Comparison of ENCODE assay signal across 1 cellular context in the genomic region with DNA sequence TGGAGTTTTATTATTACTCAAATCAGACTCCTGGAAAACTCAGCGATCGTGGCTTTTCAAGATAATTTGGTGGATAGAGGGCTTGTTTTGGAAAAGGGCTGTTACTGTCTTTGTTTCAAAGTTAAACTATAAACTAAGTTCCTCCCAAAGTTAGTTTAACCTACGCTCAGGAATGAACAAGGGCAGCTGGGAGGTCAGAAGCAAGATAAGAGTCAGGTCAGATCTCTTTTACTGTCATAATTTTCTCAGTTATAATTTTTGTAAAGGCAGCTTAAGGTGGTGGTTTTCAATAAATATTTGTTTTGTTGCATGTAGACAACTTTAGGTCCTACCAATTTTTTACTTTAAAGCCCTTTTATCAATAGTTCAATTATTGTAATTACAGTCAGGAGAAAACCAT.
TF ChIP-seq lines count a peak whose summit lies in the region.

No MANE protein-coding gene starts in this region.

TF ChIP-seq in WTC11, 78 proteins besides CTCF, POLR2A, EP300 and RAD21:
- TF ChIP-seq, protein P1, sequence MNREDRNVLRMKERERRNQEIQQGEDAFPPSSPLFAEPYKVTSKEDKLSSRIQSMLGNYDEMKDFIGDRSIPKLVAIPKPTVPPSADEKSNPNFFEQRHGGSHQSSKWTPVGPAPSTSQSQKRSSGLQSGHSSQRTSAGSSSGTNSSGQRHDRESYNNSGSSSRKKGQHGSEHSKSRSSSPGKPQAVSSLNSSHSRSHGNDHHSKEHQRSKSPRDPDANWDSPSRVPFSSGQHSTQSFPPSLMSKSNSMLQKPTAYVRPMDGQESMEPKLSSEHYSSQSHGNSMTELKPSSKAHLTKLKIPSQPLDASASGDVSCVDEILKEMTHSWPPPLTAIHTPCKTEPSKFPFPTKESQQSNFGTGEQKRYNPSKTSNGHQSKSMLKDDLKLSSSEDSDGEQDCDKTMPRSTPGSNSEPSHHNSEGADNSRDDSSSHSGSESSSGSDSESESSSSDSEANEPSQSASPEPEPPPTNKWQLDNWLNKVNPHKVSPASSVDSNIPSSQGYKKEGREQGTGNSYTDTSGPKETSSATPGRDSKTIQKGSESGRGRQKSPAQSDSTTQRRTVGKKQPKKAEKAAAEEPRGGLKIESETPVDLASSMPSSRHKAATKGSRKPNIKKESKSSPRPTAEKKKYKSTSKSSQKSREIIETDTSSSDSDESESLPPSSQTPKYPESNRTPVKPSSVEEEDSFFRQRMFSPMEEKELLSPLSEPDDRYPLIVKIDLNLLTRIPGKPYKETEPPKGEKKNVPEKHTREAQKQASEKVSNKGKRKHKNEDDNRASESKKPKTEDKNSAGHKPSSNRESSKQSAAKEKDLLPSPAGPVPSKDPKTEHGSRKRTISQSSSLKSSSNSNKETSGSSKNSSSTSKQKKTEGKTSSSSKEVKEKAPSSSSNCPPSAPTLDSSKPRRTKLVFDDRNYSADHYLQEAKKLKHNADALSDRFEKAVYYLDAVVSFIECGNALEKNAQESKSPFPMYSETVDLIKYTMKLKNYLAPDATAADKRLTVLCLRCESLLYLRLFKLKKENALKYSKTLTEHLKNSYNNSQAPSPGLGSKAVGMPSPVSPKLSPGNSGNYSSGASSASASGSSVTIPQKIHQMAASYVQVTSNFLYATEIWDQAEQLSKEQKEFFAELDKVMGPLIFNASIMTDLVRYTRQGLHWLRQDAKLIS (CRISPR knock-in tag; IDR thresholded peaks at IDR 0.05; ENCODE audit: borderline replicate concordance), result no peak
- TF ChIP-seq CREM (CRISPR knock-in tag; IDR thresholded peaks at IDR 0.05) (no peak), CREB1 (CRISPR knock-in tag; IDR thresholded peaks at IDR 0.05) (no peak), TEAD4 (CRISPR knock-in tag; IDR thresholded peaks at IDR 0.05) (no peak), NFE2L1 (CRISPR knock-in tag; IDR thresholded peaks at IDR 0.05) (no peak), SOX15 (CRISPR knock-in tag; IDR thresholded peaks at IDR 0.05) (no peak), FOXK1 (CRISPR knock-in tag; IDR thresholded peaks at IDR 0.05) (no peak), HMGA2 (CRISPR knock-in tag; IDR thresholded peaks at IDR 0.05) (no peak), JAZF1 (CRISPR knock-in tag; IDR thresholded peaks at IDR 0.05) (no peak), MYBL2 (CRISPR knock-in tag; IDR thresholded peaks at IDR 0.05) (no peak), ESRRA (CRISPR knock-in tag; IDR thresholded peaks at IDR 0.05; ENCODE audit: borderline replicate concordance) (no peak), NR3C1 (CRISPR knock-in tag; conservative IDR thresholded peaks at IDR 0.05; ENCODE audit: low read depth) (no peak), GABPB1 (CRISPR knock-in tag; IDR thresholded peaks at IDR 0.05) (no peak), GTF2I (CRISPR knock-in tag; conservative IDR thresholded peaks at IDR 0.05) (no peak), NFYB (CRISPR knock-in tag; conservative IDR thresholded peaks at IDR 0.05; ENCODE audit: low read depth) (no peak)
- TF ChIP-seq, protein P2, sequence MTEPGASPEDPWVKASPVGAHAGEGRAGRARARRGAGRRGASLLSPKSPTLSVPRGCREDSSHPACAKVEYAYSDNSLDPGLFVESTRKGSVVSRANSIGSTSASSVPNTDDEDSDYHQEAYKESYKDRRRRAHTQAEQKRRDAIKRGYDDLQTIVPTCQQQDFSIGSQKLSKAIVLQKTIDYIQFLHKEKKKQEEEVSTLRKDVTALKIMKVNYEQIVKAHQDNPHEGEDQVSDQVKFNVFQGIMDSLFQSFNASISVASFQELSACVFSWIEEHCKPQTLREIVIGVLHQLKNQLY (CRISPR knock-in tag; IDR thresholded peaks at IDR 0.05), result no peak
- TF ChIP-seq, protein P3, sequence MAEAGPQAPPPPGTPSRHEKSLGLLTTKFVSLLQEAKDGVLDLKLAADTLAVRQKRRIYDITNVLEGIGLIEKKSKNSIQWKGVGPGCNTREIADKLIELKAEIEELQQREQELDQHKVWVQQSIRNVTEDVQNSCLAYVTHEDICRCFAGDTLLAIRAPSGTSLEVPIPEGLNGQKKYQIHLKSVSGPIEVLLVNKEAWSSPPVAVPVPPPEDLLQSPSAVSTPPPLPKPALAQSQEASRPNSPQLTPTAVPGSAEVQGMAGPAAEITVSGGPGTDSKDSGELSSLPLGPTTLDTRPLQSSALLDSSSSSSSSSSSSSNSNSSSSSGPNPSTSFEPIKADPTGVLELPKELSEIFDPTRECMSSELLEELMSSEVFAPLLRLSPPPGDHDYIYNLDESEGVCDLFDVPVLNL (CRISPR knock-in tag; IDR thresholded peaks at IDR 0.05; ENCODE audit: borderline replicate concordance, low read depth), result no peak
- TF ChIP-seq, protein P4, sequence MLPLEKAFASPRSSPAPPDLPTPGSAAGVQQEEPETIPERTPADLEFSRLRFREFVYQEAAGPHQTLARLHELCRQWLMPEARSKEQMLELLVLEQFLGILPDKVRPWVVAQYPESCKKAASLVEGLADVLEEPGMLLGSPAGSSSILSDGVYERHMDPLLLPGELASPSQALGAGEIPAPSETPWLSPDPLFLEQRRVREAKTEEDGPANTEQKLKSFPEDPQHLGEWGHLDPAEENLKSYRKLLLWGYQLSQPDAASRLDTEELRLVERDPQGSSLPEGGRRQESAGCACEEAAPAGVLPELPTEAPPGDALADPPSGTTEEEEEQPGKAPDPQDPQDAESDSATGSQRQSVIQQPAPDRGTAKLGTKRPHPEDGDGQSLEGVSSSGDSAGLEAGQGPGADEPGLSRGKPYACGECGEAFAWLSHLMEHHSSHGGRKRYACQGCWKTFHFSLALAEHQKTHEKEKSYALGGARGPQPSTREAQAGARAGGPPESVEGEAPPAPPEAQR (CRISPR knock-in tag; IDR thresholded peaks at IDR 0.05), result no peak
- TF ChIP-seq, protein P5, sequence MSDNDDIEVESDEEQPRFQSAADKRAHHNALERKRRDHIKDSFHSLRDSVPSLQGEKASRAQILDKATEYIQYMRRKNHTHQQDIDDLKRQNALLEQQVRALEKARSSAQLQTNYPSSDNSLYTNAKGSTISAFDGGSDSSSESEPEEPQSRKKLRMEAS (CRISPR knock-in tag; IDR thresholded peaks at IDR 0.05), result no peak
- TF ChIP-seq, protein P6, sequence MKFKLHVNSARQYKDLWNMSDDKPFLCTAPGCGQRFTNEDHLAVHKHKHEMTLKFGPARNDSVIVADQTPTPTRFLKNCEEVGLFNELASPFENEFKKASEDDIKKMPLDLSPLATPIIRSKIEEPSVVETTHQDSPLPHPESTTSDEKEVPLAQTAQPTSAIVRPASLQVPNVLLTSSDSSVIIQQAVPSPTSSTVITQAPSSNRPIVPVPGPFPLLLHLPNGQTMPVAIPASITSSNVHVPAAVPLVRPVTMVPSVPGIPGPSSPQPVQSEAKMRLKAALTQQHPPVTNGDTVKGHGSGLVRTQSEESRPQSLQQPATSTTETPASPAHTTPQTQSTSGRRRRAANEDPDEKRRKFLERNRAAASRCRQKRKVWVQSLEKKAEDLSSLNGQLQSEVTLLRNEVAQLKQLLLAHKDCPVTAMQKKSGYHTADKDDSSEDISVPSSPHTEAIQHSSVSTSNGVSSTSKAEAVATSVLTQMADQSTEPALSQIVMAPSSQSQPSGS (CRISPR knock-in tag; IDR thresholded peaks at IDR 0.05; ENCODE audit: borderline replicate concordance, low read depth), result no peak
